Comparison of ENCODE assay signal across 17 cellular contexts in genomic region chr16:22117666-22118065, GRCh38. TPM values are rescaled to one million over a fixed set of nuclear protein-coding genes. Genes with fewer than 3 reads are reported as not detected.
DNase-seq lines count a peak whose midpoint lies in the region; ATAC-seq lines count a peak whose summit lies in the region.
"Had no signal": no experiment of that assay in that cellular context is flagged by ENCODE, and none has a peak within 500 bp of the region (broad histone marks: within the 10 kb centered on the region; RNA-seq: fewer than 3 reads in every experiment).

No MANE protein-coding gene starts in this region.

- no peak for ATAC-seq in HG03378 (IDR thresholded peaks at IDR 0.05; ENCODE audit: unreplicated experiment)

- DNase-seq in HPDE6-E6E7 (ENCODE audit: extremely low spot score) (peak; percentile 62), NCI-H226 (peak; percentile 26), epithelial cell of prostate (ENCODE audit: low read depth, low spot score) (peak; percentile 85), renal cortical epithelial cell (ENCODE audit: low read depth) (peak; percentile 7), HCEC 1CT (no peak), epidermal melanocyte (ENCODE audit: insufficient read length, low spot score) (no peak)
- DNase-seq: BE2C; Calu3; CD4-positive, alpha-beta memory T cell; DMS53; NCI-H2029 treated with DMSO at 0.1 percent for 48 hours; NCI-H2171 treated with DMSO at 0.1 percent for 48 hours; NCI-H524; SIG-M5 had no signal

- peak overlapping the region; percentile 46 for H3K27ac ChIP-seq in epithelial cell of prostate

RNA-seq across cellular contexts. Expression of gene VWA3A, which starts 25.3 kb away (rescaled TPM):
- 0.10 TPM in 1 of 2 replicates, not detected in the other for total RNA-seq in renal cortical epithelial cell
- total RNA-seq: HT1080, LHCN-M2 had no signal

RNA-seq across cellular contexts. Expression of gene SDR42E2, which starts 44.6 kb away (rescaled TPM):
- total RNA-seq in renal cortical epithelial cell, result not detected in 2 replicates
- total RNA-seq: Calu3, HT1080, LHCN-M2 had no signal

Comparison
In these comparisons a context has a peak if more than half of its experiments do, and no peak if none do; other contexts are left out.
1. DNase-seq: peak in HPDE6-E6E7 (single experiment), NCI-H226 (single experiment), epithelial cell of prostate (single experiment) and renal cortical epithelial cell (single experiment); none in HCEC 1CT (single experiment) and epidermal melanocyte (single experiment).